14 cellular contexts compared by ENCODE assay signal in genomic region chr2:112701092-112701491, GRCh38. TPM values are rescaled to one million over a fixed set of nuclear protein-coding genes. Genes with fewer than 3 reads are reported as not detected.
DNase-seq lines count a peak whose midpoint lies in the region; ATAC-seq, FAIRE-seq and TF ChIP-seq lines count a peak whose summit lies in the region.
"Had no signal": no experiment of that assay in that cellular context is flagged by ENCODE, and none has a peak within 500 bp of the region (broad histone marks: within the 10 kb centered on the region; RNA-seq: fewer than 3 reads in every experiment).

No MANE protein-coding gene starts in this region.

- no peak for ATAC-seq in HG03354 (IDR thresholded peaks at IDR 0.05; ENCODE audit: poor library complexity, severe bottlenecking, unreplicated experiment)
- ATAC-seq: psoas muscle had no signal

- DNase-seq in HL-60 (ENCODE audit: low read depth in 1 of 2, low spot score in 1 of 2) (peak in 1 of 2 experiments; percentile 65), NOMO-1 (lab: John Stamatoyannopoulos, UW; ENCODE audit: unreplicated experiment in 2 of 2) (peak; percentile 19 to 77), fibroblast of the aortic adventitia (ENCODE audit: low read depth) (peak; percentile 59), NCI-H2107 treated with DMSO at 0.1 percent for 48 hours (lab: John Stamatoyannopoulos, UW; ENCODE audit: unreplicated experiment) (no peak), RCC 7860 (ENCODE audit: low spot score) (no peak)
- DNase-seq: cortex of kidney; NCI-H146; psoas muscle; SHP77; stimulated activated CD4-positive, alpha-beta T cell treated with anti-CD3 and anti-CD28 coated beads, Interleukin-4, amount 100 ng/mL, for 4 hours had no signal

- no peak for TF ChIP-seq CTCF in HL-60 (IDR thresholded peaks at IDR 0.05; ENCODE audit: insufficient read depth, low read length)
- no peak for TF ChIP-seq CTCF in fibroblast of the aortic adventitia (IDR thresholded peaks at IDR 0.05; ENCODE audit: insufficient read depth, low read length)

- H3K4me3 ChIP-seq in HL-60 (replicated peaks; ENCODE audit: insufficient read depth, low read length) (no peak overlapping the region), fibroblast of the aortic adventitia (ENCODE audit: low read depth, low read length) (no peak overlapping the region), skin epidermis (no peak overlapping the region)
- H3K4me3 ChIP-seq: psoas muscle had no signal

- H3K27ac ChIP-seq in HL-60 (replicated peaks): peak overlapping the region; percentile 73
- peak overlapping the region in 11 of 21 experiments; percentile 5 to 67 (median 43) for H3K27ac ChIP-seq in skin epidermis
- H3K27ac ChIP-seq: psoas muscle, VCaP had no signal

- H3K27me3 ChIP-seq in HL-60 (ENCODE audit: insufficient read depth, poor library complexity, severe bottlenecking): no peaks in the 10 kb centered on the region

- no peak for FAIRE-seq in RCC 7860 (lab: Jason Lieb, UNC)

RNA-seq across cellular contexts. Expression of gene NT5DC4, which starts 19.7 kb away (rescaled TPM):
- total RNA-seq in fibroblast of the aortic adventitia (ENCODE audit: low replicate concordance): not detected in 2 replicates
- total RNA-seq: mononuclear cell, psoas muscle had no signal

RNA-seq across cellular contexts. Expression of gene SLC20A1, which starts 55.4 kb away (rescaled TPM):
- total RNA-seq in fibroblast of the aortic adventitia (ENCODE audit: low replicate concordance): 127 and 134 TPM in 2 replicates

Comparison
In these comparisons a context has a peak if more than half of its experiments do, and no peak if none do; other contexts are left out.
1. DNase-seq: peak in NOMO-1 (2 of 2) and fibroblast of the aortic adventitia (single experiment); none in NCI-H2107 treated with DMSO at 0.1 percent for 48 hours (single experiment) and RCC 7860 (single experiment).